8 cellular contexts compared by ENCODE assay signal in genomic region chrX:129843459-129844306, GRCh38. TPM values are rescaled to one million over a fixed set of nuclear protein-coding genes. Genes with fewer than 3 reads are reported as not detected.
DNase-seq lines count a peak whose midpoint lies in the region; ATAC-seq lines count a peak whose summit lies in the region.

Gene ZDHHC9 (minus strand): TSS chrX:129843886. CDS start chrX:129841945, 1,941 bp downstream.

- 0 out of 2 replicates have a peak, but pooled peaks cover 2% of the 10 kb centered on the region for H3K9me3 ChIP-seq in HUES48 (ENCODE audit: control insufficient read depth, insufficient read depth, low read length)
- H3K9me3 ChIP-seq in NT2/D1 (ENCODE audit: insufficient read depth, low read length): no peaks in the 10 kb centered on the region
- no peaks in the 10 kb centered on the region for H3K9me3 ChIP-seq in mesodermal cell (ENCODE audit: control insufficient read depth, low read length)

- ATAC-seq in GM21390 (IDR thresholded peaks at IDR 0.05; ENCODE audit: unreplicated experiment): peak; percentile 98

- no peaks in the 10 kb centered on the region for H3K27me3 ChIP-seq in HUES48 (ENCODE audit: control insufficient read depth, insufficient read depth, low read length)
- no peaks in the 10 kb centered on the region for H3K27me3 ChIP-seq in NT2/D1 (ENCODE audit: insufficient read depth, insufficient read length)

- H3K4me1 ChIP-seq in HUES48 (ENCODE audit: control insufficient read depth, insufficient read depth, low read length) (peaks cover 12% of the 10 kb centered on the region), NT2/D1 (ENCODE audit: insufficient read depth, insufficient read length) (no peaks in the 10 kb centered on the region), mesodermal cell (ENCODE audit: control insufficient read depth, insufficient read depth, low read length, poor library complexity, severe bottlenecking) (peaks cover 3% of the 10 kb centered on the region)

- DNase-seq in COR-L47 (lab: John Stamatoyannopoulos, UW) (peak; percentile 75), NT2/D1 (ENCODE audit: low read depth, low spot score) (peak; percentile 60)
- DNase-seq in activated CD8-positive, alpha-beta memory T cell treated with anti-CD3 and anti-CD28 coated beads, Interleukin-2, amount 50 U/mL, for 24 hours (ENCODE audit: extremely low read depth): peak; percentile 64
- peak; percentile 54 for DNase-seq in stimulated activated CD8-positive, alpha-beta memory T cell treated with anti-CD3 and anti-CD28 coated beads, Interleukin-15, amount 100 ng/mL, for 24 hours (ENCODE audit: low read depth)

- H3K4me3 ChIP-seq in HUES48 (ENCODE audit: low read depth, low read length) (peak within 1 kb of the TSS; percentile 83), NT2/D1 (ENCODE audit: insufficient read length, low read depth) (peak within 1 kb of the TSS; percentile 54), mesodermal cell (ENCODE audit: extremely low read depth, insufficient read depth, low read length, poor library complexity, severe bottlenecking) (peak within 1 kb of the TSS; percentile 61)

- in situ Hi-C loops in endometrial microvascular endothelial cells (cut with HindIII; ENCODE audit: inconsistent ontology term, low pct_unique_long_range_greater_than_20kb, low sequenced_read_pairs): no loop called here

- 0% methylated on average over 2 to 4 of the region's 72 CpGs for WGBS in mesodermal cell (ENCODE audit: insufficient coverage in 2 of 2), 2 experiments

- H3K27ac ChIP-seq in HUES48 (ENCODE audit: low read depth, low read length) (peak within 1 kb of the TSS; percentile 64), mesodermal cell (ENCODE audit: low read depth, low read length, severe bottlenecking) (peak within 1 kb of the TSS; percentile 74)

- peaks cover 20% of the 10 kb centered on the region for H3K36me3 ChIP-seq in HUES48 (ENCODE audit: control insufficient read depth, insufficient read depth, low read length)
- H3K36me3 ChIP-seq in NT2/D1 (ENCODE audit: insufficient read depth, insufficient read length, low read length): peaks cover 11% of the 10 kb centered on the region
- H3K36me3 ChIP-seq in mesodermal cell (ENCODE audit: control insufficient read depth, insufficient read depth, low read length): peaks cover 11% of the 10 kb centered on the region

- H3K9ac ChIP-seq in HUES48 (ENCODE audit: low read depth, low read length) (peak within 1 kb of the TSS; percentile 58), NT2/D1 (ENCODE audit: insufficient read length, low read depth) (peak within 1 kb of the TSS; percentile 76)

RNA-seq across cellular contexts. Expression of gene ZDHHC9, which starts in this region (rescaled TPM):
- total RNA-seq in endometrial microvascular endothelial cells (ENCODE audit: inconsistent ontology term): 34.0 TPM
- 31.3 TPM for polyA plus RNA-seq in mesodermal cell (2013, experiment 1 of 2)
- 28.3 TPM for polyA plus RNA-seq in mesodermal cell (2013, experiment 2 of 2)

Comparison
In these comparisons a context has a peak if more than half of its experiments do, and no peak if none do; other contexts are left out.
1. Peak in every context shown above with its lines: DNase-seq, ATAC-seq, H3K4me3 ChIP-seq and H3K27ac ChIP-seq.